Comparison of ENCODE assay signal across 1 cellular context in the genomic region with DNA sequence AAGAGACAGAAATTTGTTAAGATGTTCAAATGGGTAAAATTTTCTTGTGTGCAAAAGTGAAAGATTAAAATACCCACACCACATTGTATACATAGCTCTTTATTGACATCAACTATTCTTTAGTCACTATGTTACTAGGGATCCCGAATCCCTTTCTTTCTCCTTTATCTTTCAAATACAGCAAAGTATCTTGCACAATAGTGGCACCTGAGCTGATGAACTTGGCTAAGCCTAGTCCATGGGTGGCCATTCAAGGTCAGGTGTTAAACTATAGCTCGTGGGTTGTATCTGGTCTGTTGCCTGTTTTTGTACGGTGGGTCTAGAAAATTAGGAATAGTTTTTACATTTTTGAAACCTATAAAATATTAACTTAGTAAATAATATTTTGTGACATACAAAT.
TF ChIP-seq lines count a peak whose summit lies in the region.

No MANE protein-coding gene starts in this region.

TF ChIP-seq in SK-N-SH treated with all-trans-retinoic acid at 6 μM for 48 hours, 23 proteins besides CTCF, POLR2A, EP300 and RAD21 (continued from another document):
- TF ChIP-seq ZFP3 (CRISPR knock-in tag; IDR thresholded peaks at IDR 0.05) (no peak), ZNF70 (CRISPR knock-in tag; IDR thresholded peaks at IDR 0.05) (no peak), PPARA (CRISPR knock-in tag; IDR thresholded peaks at IDR 0.05; ENCODE audit: borderline replicate concordance) (no peak), SNAI2 (CRISPR knock-in tag; IDR thresholded peaks at IDR 0.05) (no peak), ARNTL (CRISPR knock-in tag; IDR thresholded peaks at IDR 0.05; ENCODE audit: borderline replicate concordance, low read depth) (no peak), RARB (CRISPR knock-in tag; IDR thresholded peaks at IDR 0.05) (no peak), ZNF8 (CRISPR knock-in tag; IDR thresholded peaks at IDR 0.05) (no peak), OSR1 (CRISPR knock-in tag; IDR thresholded peaks at IDR 0.05) (no peak), ZNF565 (CRISPR knock-in tag; conservative IDR thresholded peaks at IDR 0.05; ENCODE audit: low read depth) (no peak), CSDC2 (CRISPR knock-in tag; IDR thresholded peaks at IDR 0.05) (no peak), ESRRG (CRISPR knock-in tag; IDR thresholded peaks at IDR 0.05) (no peak)
- TF ChIP-seq, protein P1, sequence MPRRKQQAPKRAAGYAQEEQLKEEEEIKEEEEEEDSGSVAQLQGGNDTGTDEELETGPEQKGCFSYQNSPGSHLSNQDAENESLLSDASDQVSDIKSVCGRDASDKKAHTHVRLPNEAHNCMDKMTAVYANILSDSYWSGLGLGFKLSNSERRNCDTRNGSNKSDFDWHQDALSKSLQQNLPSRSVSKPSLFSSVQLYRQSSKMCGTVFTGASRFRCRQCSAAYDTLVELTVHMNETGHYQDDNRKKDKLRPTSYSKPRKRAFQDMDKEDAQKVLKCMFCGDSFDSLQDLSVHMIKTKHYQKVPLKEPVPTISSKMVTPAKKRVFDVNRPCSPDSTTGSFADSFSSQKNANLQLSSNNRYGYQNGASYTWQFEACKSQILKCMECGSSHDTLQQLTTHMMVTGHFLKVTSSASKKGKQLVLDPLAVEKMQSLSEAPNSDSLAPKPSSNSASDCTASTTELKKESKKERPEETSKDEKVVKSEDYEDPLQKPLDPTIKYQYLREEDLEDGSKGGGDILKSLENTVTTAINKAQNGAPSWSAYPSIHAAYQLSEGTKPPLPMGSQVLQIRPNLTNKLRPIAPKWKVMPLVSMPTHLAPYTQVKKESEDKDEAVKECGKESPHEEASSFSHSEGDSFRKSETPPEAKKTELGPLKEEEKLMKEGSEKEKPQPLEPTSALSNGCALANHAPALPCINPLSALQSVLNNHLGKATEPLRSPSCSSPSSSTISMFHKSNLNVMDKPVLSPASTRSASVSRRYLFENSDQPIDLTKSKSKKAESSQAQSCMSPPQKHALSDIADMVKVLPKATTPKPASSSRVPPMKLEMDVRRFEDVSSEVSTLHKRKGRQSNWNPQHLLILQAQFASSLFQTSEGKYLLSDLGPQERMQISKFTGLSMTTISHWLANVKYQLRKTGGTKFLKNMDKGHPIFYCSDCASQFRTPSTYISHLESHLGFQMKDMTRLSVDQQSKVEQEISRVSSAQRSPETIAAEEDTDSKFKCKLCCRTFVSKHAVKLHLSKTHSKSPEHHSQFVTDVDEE (CRISPR knock-in tag; IDR thresholded peaks at IDR 0.05): no peak
- TF ChIP-seq, protein P2, sequence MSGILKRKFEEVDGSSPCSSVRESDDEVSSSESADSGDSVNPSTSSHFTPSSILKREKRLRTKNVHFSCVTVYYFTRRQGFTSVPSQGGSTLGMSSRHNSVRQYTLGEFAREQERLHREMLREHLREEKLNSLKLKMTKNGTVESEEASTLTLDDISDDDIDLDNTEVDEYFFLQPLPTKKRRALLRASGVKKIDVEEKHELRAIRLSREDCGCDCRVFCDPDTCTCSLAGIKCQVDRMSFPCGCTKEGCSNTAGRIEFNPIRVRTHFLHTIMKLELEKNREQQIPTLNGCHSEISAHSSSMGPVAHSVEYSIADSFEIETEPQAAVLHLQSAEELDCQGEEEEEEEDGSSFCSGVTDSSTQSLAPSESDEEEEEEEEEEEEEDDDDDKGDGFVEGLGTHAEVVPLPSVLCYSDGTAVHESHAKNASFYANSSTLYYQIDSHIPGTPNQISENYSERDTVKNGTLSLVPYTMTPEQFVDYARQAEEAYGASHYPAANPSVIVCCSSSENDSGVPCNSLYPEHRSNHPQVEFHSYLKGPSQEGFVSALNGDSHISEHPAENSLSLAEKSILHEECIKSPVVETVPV (CRISPR knock-in tag; IDR thresholded peaks at IDR 0.05): no peak
- TF ChIP-seq, protein P3, sequence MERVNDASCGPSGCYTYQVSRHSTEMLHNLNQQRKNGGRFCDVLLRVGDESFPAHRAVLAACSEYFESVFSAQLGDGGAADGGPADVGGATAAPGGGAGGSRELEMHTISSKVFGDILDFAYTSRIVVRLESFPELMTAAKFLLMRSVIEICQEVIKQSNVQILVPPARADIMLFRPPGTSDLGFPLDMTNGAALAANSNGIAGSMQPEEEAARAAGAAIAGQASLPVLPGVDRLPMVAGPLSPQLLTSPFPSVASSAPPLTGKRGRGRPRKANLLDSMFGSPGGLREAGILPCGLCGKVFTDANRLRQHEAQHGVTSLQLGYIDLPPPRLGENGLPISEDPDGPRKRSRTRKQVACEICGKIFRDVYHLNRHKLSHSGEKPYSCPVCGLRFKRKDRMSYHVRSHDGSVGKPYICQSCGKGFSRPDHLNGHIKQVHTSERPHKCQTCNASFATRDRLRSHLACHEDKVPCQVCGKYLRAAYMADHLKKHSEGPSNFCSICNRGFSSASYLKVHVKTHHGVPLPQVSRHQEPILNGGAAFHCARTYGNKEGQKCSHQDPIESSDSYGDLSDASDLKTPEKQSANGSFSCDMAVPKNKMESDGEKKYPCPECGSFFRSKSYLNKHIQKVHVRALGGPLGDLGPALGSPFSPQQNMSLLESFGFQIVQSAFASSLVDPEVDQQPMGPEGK (CRISPR knock-in tag; IDR thresholded peaks at IDR 0.05; ENCODE audit: borderline replicate concordance): no peak
TF ChIP-seq in SK-N-SH treated with all-trans-retinoic acid at 6 μM for 48 hours: peak in this region for 0.
